29 cellular contexts compared by ENCODE assay signal in the genomic region with DNA sequence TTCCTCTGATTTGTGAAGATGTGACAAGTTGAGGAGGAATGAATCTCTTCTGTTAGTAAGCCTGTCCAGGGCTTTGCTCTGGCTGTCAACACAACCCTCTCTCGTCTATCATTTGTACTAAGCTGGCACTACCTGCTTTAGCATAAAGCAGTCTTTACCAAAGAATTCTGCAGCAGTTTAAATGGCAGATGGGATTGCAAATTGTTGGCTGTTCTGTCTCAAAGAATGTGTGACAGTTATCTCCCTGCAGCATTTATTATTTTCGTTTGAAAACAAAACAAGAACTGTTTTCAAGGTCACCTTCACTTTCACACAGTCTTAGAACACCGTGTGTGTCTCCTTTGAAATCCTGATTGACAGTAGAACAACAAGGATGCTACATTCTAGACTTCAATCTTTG. TPM values are rescaled to one million over a fixed set of nuclear protein-coding genes. Genes with fewer than 3 reads are reported as not detected.
"Had no signal": no experiment of that assay in that cellular context is flagged by ENCODE, and none has a peak within 500 bp of the region (broad histone marks: within the 10 kb centered on the region; RNA-seq: fewer than 3 reads in every experiment).

No MANE protein-coding gene starts in this region.

- H3K4me3 ChIP-seq: ascending aorta, esophagus muscularis mucosa, left ventricle myocardium inferior, pancreas, psoas muscle, sigmoid colon, stomach, thyroid gland, upper lobe of left lung, vagina had no signal

- DNase-seq: activated CD4-positive, alpha-beta T cell treated with anti-CD3 and anti-CD28 coated beads for 48 hours; activated CD4-positive, alpha-beta T cell treated with anti-CD3 and anti-CD28 coated beads, Interleukin-2, amount 50 U/mL, for 48 hours; activated CD8-positive, alpha-beta memory T cell treated with anti-CD3 and anti-CD28 coated beads, Interleukin-2, amount 50 U/mL, for 48 hours; activated gamma-delta T cell; activated naive CD4-positive, alpha-beta T cell treated with anti-CD3 and anti-CD28 coated beads, Interleukin-2, amount 10 ng/mL, durations not matched to agents 7 days and 5 days; activated naive CD8-positive, alpha-beta T cell treated with anti-CD3 and anti-CD28 coated beads, Interleukin-2, amount 10 ng/mL, durations not matched to agents 7 days and 5 days; activated T-cell treated with anti-CD3 and anti-CD28 coated beads, Interleukin-2, amount 50 U/mL, for 24 hours; brain microvascular endothelial cell; cortex of kidney; effector memory CD8-positive, alpha-beta T cell; foreskin keratinocyte; islet precursor cell; left ventricle myocardium inferior; nephron progenitor cell; pancreas; psoas muscle; sigmoid colon; stimulated activated CD4-positive, alpha-beta T cell treated with anti-CD3 and anti-CD28 coated beads, Interleukin-1b, Interleukin-23, amount 100 ng/mL, for 48 hours; stimulated activated naive B cell treated with anti-CD40 and anti-IgM and Interleukin-4, amounts not matched to agents 10 μg/mL and 1 μg/mL and 100 μg/mL, for 72 hours; stomach; T-helper 9 cell; thyroid gland; upper lobe of left lung; WERI-Rb-1 had no signal

- H3K36me3 Mint-ChIP-seq: activated naive CD4-positive, alpha-beta T cell treated with anti-CD3 and anti-CD28 coated beads, Interleukin-2, amount 10 ng/mL, durations not matched to agents 7 days and 5 days; activated naive CD8-positive, alpha-beta T cell treated with anti-CD3 and anti-CD28 coated beads, Interleukin-2, amount 10 ng/mL, durations not matched to agents 7 days and 5 days had no signal

- H3K27ac ChIP-seq: ascending aorta, brain microvascular endothelial cell, foreskin keratinocyte, left ventricle myocardium inferior, pancreas, psoas muscle, sigmoid colon, stomach, thyroid gland, upper lobe of left lung, vagina, WERI-Rb-1 had no signal

- ATAC-seq: activated CD4-positive, CD25-positive, alpha-beta regulatory T cell treated with anti-CD3 and anti-CD28 coated beads, Interleukin-2, amount 50 U/mL, for 24 hours; effector memory CD8-positive, alpha-beta T cell; foreskin keratinocyte; pancreas; psoas muscle; stimulated activated naive B cell treated with anti-CD40 and anti-IgM and Interleukin-4, amounts not matched to agents 10 μg/mL and 1 μg/mL and 100 μg/mL, for 72 hours had no signal

- H3K4me3 Mint-ChIP-seq: activated naive CD4-positive, alpha-beta T cell treated with anti-CD3 and anti-CD28 coated beads, Interleukin-2, amount 10 ng/mL, durations not matched to agents 7 days and 5 days; activated naive CD8-positive, alpha-beta T cell treated with anti-CD3 and anti-CD28 coated beads, Interleukin-2, amount 10 ng/mL, durations not matched to agents 7 days and 5 days; activated T-cell treated with anti-CD3 and anti-CD28 coated beads, Interleukin-2, amount 50 U/mL, for 24 hours; effector memory CD8-positive, alpha-beta T cell; nephron progenitor cell; stimulated activated naive B cell treated with anti-CD40 and anti-IgM and Interleukin-4, amounts not matched to agents 10 μg/mL and 1 μg/mL and 100 μg/mL, for 72 hours; T-helper 1 cell treated with Interleukin-12 subunit alpha and Interleukin-12 subunit beta and Interleukin-4 antibody, amounts not matched to agents 30 μg/mL and 1 μg/mL, for 36 hours had no signal

- H3K36me3 ChIP-seq: ascending aorta, brain microvascular endothelial cell, esophagus muscularis mucosa, left ventricle myocardium inferior, pancreas, sigmoid colon, stomach, thyroid gland, upper lobe of left lung, vagina, WERI-Rb-1 had no signal

- H3K4me1 ChIP-seq: foreskin keratinocyte, psoas muscle had no signal

- H3K27me3 ChIP-seq: ascending aorta, brain microvascular endothelial cell, esophagus muscularis mucosa, foreskin keratinocyte, pancreas, sigmoid colon, thyroid gland, upper lobe of left lung, vagina had no signal

- H3K9me3 ChIP-seq: ascending aorta, esophagus muscularis mucosa, left ventricle myocardium inferior, pancreas, psoas muscle, sigmoid colon, stomach, thyroid gland, upper lobe of left lung, vagina had no signal

- H3K27ac Mint-ChIP-seq: activated naive CD4-positive, alpha-beta T cell treated with anti-CD3 and anti-CD28 coated beads, Interleukin-2, amount 10 ng/mL, durations not matched to agents 7 days and 5 days; activated naive CD8-positive, alpha-beta T cell treated with anti-CD3 and anti-CD28 coated beads, Interleukin-2, amount 10 ng/mL, durations not matched to agents 7 days and 5 days; activated T-cell treated with anti-CD3 and anti-CD28 coated beads, Interleukin-2, amount 50 U/mL, for 24 hours; effector memory CD8-positive, alpha-beta T cell; nephron progenitor cell; stimulated activated naive B cell treated with anti-CD40 and anti-IgM and Interleukin-4, amounts not matched to agents 10 μg/mL and 1 μg/mL and 100 μg/mL, for 72 hours; T-helper 1 cell treated with Interleukin-12 subunit alpha and Interleukin-12 subunit beta and Interleukin-4 antibody, amounts not matched to agents 30 μg/mL and 1 μg/mL, for 36 hours had no signal

- H3K9me3 Mint-ChIP-seq: activated naive CD4-positive, alpha-beta T cell treated with anti-CD3 and anti-CD28 coated beads, Interleukin-2, amount 10 ng/mL, durations not matched to agents 7 days and 5 days; activated naive CD8-positive, alpha-beta T cell treated with anti-CD3 and anti-CD28 coated beads, Interleukin-2, amount 10 ng/mL, durations not matched to agents 7 days and 5 days; activated T-cell treated with anti-CD3 and anti-CD28 coated beads, Interleukin-2, amount 50 U/mL, for 24 hours; effector memory CD8-positive, alpha-beta T cell; nephron progenitor cell; stimulated activated naive B cell treated with anti-CD40 and anti-IgM and Interleukin-4, amounts not matched to agents 10 μg/mL and 1 μg/mL and 100 μg/mL, for 72 hours; T-helper 1 cell treated with Interleukin-12 subunit alpha and Interleukin-12 subunit beta and Interleukin-4 antibody, amounts not matched to agents 30 μg/mL and 1 μg/mL, for 36 hours had no signal

RNA-seq across cellular contexts. Expression of a gene that starts 4.8 kb away (rescaled TPM):
- total RNA-seq: activated naive CD8-positive, alpha-beta T cell treated with anti-CD3 and anti-CD28 coated beads, Interleukin-2, amount 10 ng/mL, durations not matched to agents 7 days and 5 days had no signal
